In the genomic region with DNA sequence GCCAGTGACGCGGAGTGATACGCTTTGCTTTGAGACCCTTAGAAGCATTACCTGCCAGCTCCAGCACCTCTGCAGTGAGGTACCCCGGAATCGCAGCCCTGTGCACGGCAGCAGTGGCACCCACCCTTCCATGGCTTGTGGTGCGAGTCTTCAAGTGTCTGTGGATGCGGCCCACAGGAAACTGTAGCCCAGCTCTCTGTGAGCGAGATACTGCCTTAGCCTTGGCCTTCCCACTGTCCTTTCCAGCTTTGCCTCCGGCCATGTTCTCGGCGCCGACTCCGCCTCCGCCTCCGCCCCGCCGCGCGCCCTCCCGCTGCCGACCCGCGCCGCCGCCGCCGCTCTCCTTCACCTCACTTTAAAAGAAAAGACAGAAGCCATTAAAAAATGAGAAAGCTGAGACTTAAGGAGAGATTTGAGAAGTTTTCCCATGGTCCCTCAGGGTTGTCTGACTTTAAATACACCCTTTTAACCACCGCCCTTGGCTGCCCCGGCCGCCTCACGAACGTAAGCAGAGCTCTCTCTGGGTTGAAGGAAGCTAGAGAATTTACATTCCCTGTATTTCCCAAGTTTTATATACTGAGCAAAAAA, we compare ENCODE assay signal across 8 cellular contexts.
DNase-seq lines count a peak whose midpoint lies in the region; ATAC-seq and TF ChIP-seq lines count a peak whose summit lies in the region.

No MANE protein-coding gene starts in this region.

- peak overlapping the region; percentile 67 for H3K9ac ChIP-seq in NT2/D1 (ENCODE audit: insufficient read length, low read depth)

- H3K9me3 ChIP-seq in NT2/D1 (ENCODE audit: insufficient read depth, low read length) = no peaks in the 10 kb centered on the region
- no peaks in the 10 kb centered on the region for H3K9me3 ChIP-seq in stomach

- no peaks in the 10 kb centered on the region for H3K27me3 ChIP-seq in NT2/D1 (ENCODE audit: insufficient read depth, insufficient read length)
- H3K27me3 ChIP-seq in stomach = no peaks in the 10 kb centered on the region

- peak overlapping the region; percentile 60 for H3K27ac ChIP-seq in cingulate gyrus (ENCODE audit: low read depth, low read length)
- peak overlapping the region in 4 of 5 donors; percentile 58 to 81 (median 76) for H3K27ac ChIP-seq in stomach

- TF ChIP-seq CTCF in stomach (IDR thresholded peaks at IDR 0.05) = no peak

- DNase-seq in EH (ENCODE audit: low read depth) = peak; percentile 30
- DNase-seq in NT2/D1 (ENCODE audit: low read depth, low spot score) = no peak
- no peak for DNase-seq in left lobe of liver (ENCODE audit: low spot score)
- no peak for DNase-seq in stomach
- DNase-seq in effector CD4-positive, alpha-beta T cell = no peak
- DNase-seq in A172 (ENCODE audit: low spot score) = no peak

- H3K36me3 ChIP-seq in NT2/D1 (ENCODE audit: insufficient read depth, insufficient read length, low read length) = no peaks in the 10 kb centered on the region
- no peaks in the 10 kb centered on the region for H3K36me3 ChIP-seq in stomach

- TF ChIP-seq POLR2A in stomach (IDR thresholded peaks at IDR 0.05) = no peak

- H3K4me3 ChIP-seq in NT2/D1 (ENCODE audit: insufficient read length, low read depth) (peak overlapping the region; percentile 44), stomach (peak overlapping the region; percentile 36 to 49 (median 44))

- 6 to 38% (median 14%) methylated on average over 29 to 33 of the region's 33 CpGs for WGBS in stomach, 5 donors

- H3K4me1 ChIP-seq in NT2/D1 (ENCODE audit: insufficient read depth, insufficient read length) (no peaks in the 10 kb centered on the region), stomach (peaks cover 0 to 12% (median 6%) of the 10 kb centered on the region in 4 donors)

- ATAC-seq in left lobe of liver (peak; percentile 87), GM21381 (IDR thresholded peaks at IDR 0.05; ENCODE audit: unreplicated experiment) (no peak)

- TF ChIP-seq EP300 in stomach (IDR thresholded peaks at IDR 0.05) = no peak

- intact Hi-C loops in stomach (cut with DNase I; ENCODE audit: low total_unique reads) = no loop called here
